Comparison of ENCODE assay signal across 1 cellular context in genomic region chr19:46860125-46860845, GRCh38.
TF ChIP-seq lines count a peak whose summit lies in the region.

No MANE protein-coding gene starts in this region.

TF ChIP-seq in HepG2, 621 proteins besides CTCF, POLR2A, EP300 and RAD21 (continued from another document and continues in another):
- 0 out of 2 replicates have a peak, but pooled peaks have one; percentile 87 for TF ChIP-seq HMGXB3 (CRISPR knock-in tag; IDR thresholded peaks at IDR 0.05; ENCODE audit: borderline replicate concordance)
- TF ChIP-seq DMTF1 (CRISPR knock-in tag; IDR thresholded peaks at IDR 0.05): peak; percentile 75; the same call in 1 of the 2 replicates
- TF ChIP-seq NRL (CRISPR knock-in tag; IDR thresholded peaks at IDR 0.05; ENCODE audit: borderline replicate concordance): peak; percentile 84
- TF ChIP-seq SMAD1 (CRISPR knock-in tag; IDR thresholded peaks at IDR 0.05; ENCODE audit: borderline replicate concordance, low read depth): no peak
- TF ChIP-seq TEF (CRISPR knock-in tag; IDR thresholded peaks at IDR 0.05): 0 out of 2 replicates have a peak, but pooled peaks have one; percentile 16
- TF ChIP-seq ZNF281 (CRISPR knock-in tag; IDR thresholded peaks at IDR 0.05; ENCODE audit: borderline replicate concordance): peak; percentile 65
- TF ChIP-seq ZNF20 (CRISPR knock-in tag; IDR thresholded peaks at IDR 0.05): no peak
- TF ChIP-seq PAWR (CRISPR knock-in tag; IDR thresholded peaks at IDR 0.05; ENCODE audit: borderline replicate concordance): 0 out of 2 replicates have a peak, but pooled peaks have one; percentile 77
- peak; percentile 68 for TF ChIP-seq AKAP8 (CRISPR knock-in tag; IDR thresholded peaks at IDR 0.05)
- TF ChIP-seq HES4 (CRISPR knock-in tag; IDR thresholded peaks at IDR 0.05; ENCODE audit: borderline replicate concordance): peak; percentile 11; the same call in 1 of the 2 replicates
- TF ChIP-seq ZNF670 (CRISPR knock-in tag; IDR thresholded peaks at IDR 0.05; ENCODE audit: borderline replicate concordance): no peak
- peak; percentile 85; the same call in 1 of the 2 replicates for TF ChIP-seq ZNF343 (CRISPR knock-in tag; IDR thresholded peaks at IDR 0.05)
- TF ChIP-seq MED13 (CRISPR knock-in tag; IDR thresholded peaks at IDR 0.05): peak; percentile 66; the same call in 1 of the 2 replicates
- TF ChIP-seq ZNF350 (CRISPR knock-in tag; IDR thresholded peaks at IDR 0.05; ENCODE audit: borderline replicate concordance, low read depth): no peak
- peak; percentile 84 for TF ChIP-seq FOXC1 (CRISPR knock-in tag; IDR thresholded peaks at IDR 0.05; ENCODE audit: borderline replicate concordance)
- peak; percentile 84; the same call in 1 of the 2 replicates for TF ChIP-seq ZNF660 (CRISPR knock-in tag; IDR thresholded peaks at IDR 0.05; ENCODE audit: borderline replicate concordance, low read depth)
- no peak for TF ChIP-seq SMARCC2 (IDR thresholded peaks at IDR 0.05)
- no peak for TF ChIP-seq ZEB1 (IDR thresholded peaks at IDR 0.05; ENCODE audit: insufficient replicate concordance, low read depth)
- TF ChIP-seq KLF9 (CRISPR knock-in tag; IDR thresholded peaks at IDR 0.05; ENCODE audit: low read depth): no peak; the same call in 1 of the 2 replicates
- peak; percentile 22; the same call in 1 of the 2 replicates for TF ChIP-seq ZNF574 (CRISPR knock-in tag; IDR thresholded peaks at IDR 0.05)
- TF ChIP-seq, protein P1, sequence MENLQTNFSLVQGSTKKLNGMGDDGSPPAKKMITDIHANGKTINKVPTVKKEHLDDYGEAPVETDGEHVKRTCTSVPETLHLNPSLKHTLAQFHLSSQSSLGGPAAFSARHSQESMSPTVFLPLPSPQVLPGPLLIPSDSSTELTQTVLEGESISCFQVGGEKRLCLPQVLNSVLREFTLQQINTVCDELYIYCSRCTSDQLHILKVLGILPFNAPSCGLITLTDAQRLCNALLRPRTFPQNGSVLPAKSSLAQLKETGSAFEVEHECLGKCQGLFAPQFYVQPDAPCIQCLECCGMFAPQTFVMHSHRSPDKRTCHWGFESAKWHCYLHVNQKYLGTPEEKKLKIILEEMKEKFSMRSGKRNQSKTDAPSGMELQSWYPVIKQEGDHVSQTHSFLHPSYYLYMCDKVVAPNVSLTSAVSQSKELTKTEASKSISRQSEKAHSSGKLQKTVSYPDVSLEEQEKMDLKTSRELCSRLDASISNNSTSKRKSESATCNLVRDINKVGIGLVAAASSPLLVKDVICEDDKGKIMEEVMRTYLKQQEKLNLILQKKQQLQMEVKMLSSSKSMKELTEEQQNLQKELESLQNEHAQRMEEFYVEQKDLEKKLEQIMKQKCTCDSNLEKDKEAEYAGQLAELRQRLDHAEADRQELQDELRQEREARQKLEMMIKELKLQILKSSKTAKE (CRISPR knock-in tag; IDR thresholded peaks at IDR 0.05; ENCODE audit: borderline replicate concordance): peak; percentile 53
- peak; percentile 76; the same call in 1 of the 2 replicates for TF ChIP-seq AFF4 (CRISPR knock-in tag; IDR thresholded peaks at IDR 0.05)
- TF ChIP-seq ZBTB26 (CRISPR knock-in tag; IDR thresholded peaks at IDR 0.05; ENCODE audit: borderline replicate concordance): no peak
- TF ChIP-seq PHF20 (CRISPR knock-in tag; IDR thresholded peaks at IDR 0.05): no peak
- no peak for TF ChIP-seq NR2F2 (IDR thresholded peaks at IDR 0.05; ENCODE audit: borderline replicate concordance, low read depth)
- TF ChIP-seq DRAP1 (CRISPR knock-in tag; IDR thresholded peaks at IDR 0.05): peak; percentile 78
- TF ChIP-seq ZKSCAN1 (IDR thresholded peaks at IDR 0.05; ENCODE audit: low read length): no peak
- TF ChIP-seq, protein P2, sequence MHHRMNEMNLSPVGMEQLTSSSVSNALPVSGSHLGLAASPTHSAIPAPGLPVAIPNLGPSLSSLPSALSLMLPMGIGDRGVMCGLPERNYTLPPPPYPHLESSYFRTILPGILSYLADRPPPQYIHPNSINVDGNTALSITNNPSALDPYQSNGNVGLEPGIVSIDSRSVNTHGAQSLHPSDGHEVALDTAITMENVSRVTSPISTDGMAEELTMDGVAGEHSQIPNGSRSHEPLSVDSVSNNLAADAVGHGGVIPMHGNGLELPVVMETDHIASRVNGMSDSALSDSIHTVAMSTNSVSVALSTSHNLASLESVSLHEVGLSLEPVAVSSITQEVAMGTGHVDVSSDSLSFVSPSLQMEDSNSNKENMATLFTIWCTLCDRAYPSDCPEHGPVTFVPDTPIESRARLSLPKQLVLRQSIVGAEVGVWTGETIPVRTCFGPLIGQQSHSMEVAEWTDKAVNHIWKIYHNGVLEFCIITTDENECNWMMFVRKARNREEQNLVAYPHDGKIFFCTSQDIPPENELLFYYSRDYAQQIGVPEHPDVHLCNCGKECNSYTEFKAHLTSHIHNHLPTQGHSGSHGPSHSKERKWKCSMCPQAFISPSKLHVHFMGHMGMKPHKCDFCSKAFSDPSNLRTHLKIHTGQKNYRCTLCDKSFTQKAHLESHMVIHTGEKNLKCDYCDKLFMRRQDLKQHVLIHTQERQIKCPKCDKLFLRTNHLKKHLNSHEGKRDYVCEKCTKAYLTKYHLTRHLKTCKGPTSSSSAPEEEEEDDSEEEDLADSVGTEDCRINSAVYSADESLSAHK (CRISPR knock-in tag; IDR thresholded peaks at IDR 0.05; ENCODE audit: borderline replicate concordance): no peak
- peak; percentile 78; the same call in 1 of the 2 replicates for TF ChIP-seq MTF1 (CRISPR knock-in tag; IDR thresholded peaks at IDR 0.05)
